In genomic region chr17:28839221-28839620, GRCh38 we compare ENCODE assay signal across 2 cellular contexts.
TF ChIP-seq lines count a peak whose summit lies in the region.

No MANE protein-coding gene starts in this region.

TF ChIP-seq in WTC11, 78 proteins besides CTCF, POLR2A, EP300 and RAD21:
- TF ChIP-seq TEAD4 (CRISPR knock-in tag; IDR thresholded peaks at IDR 0.05) (no peak), ATF6 (CRISPR knock-in tag; IDR thresholded peaks at IDR 0.05) (no peak), ESRRA (CRISPR knock-in tag; IDR thresholded peaks at IDR 0.05; ENCODE audit: borderline replicate concordance) (no peak), NFATC4 (CRISPR knock-in tag; IDR thresholded peaks at IDR 0.05) (no peak), ZNF121 (CRISPR knock-in tag; IDR thresholded peaks at IDR 0.05) (no peak), SMAD3 (CRISPR knock-in tag; IDR thresholded peaks at IDR 0.05; ENCODE audit: borderline replicate concordance) (no peak), CREB1 (CRISPR knock-in tag; IDR thresholded peaks at IDR 0.05) (no peak), CDX4 (CRISPR knock-in tag; IDR thresholded peaks at IDR 0.05; ENCODE audit: borderline replicate concordance) (no peak), ETV6 (CRISPR knock-in tag; IDR thresholded peaks at IDR 0.05) (no peak), CBFB (CRISPR knock-in tag; IDR thresholded peaks at IDR 0.05; ENCODE audit: low read depth) (no peak), ZBTB43 (CRISPR knock-in tag; IDR thresholded peaks at IDR 0.05) (no peak), FOXP1 (CRISPR knock-in tag; IDR thresholded peaks at IDR 0.05; ENCODE audit: borderline replicate concordance) (no peak), NFYB (CRISPR knock-in tag; conservative IDR thresholded peaks at IDR 0.05; ENCODE audit: low read depth) (no peak), ZSCAN18 (CRISPR knock-in tag; IDR thresholded peaks at IDR 0.05) (no peak), RORB (CRISPR knock-in tag; IDR thresholded peaks at IDR 0.05) (no peak)

TF ChIP-seq in endothelial cell of umbilical vein, 7 proteins besides CTCF, POLR2A, EP300 and RAD21:
- no peak for TF ChIP-seq FOS (IDR thresholded peaks at IDR 0.05; ENCODE audit: borderline replicate concordance, insufficient read depth, low read length)
- TF ChIP-seq MAX (IDR thresholded peaks at IDR 0.05; ENCODE audit: insufficient read depth, insufficient read length) = no peak
- no peak for TF ChIP-seq JUN (IDR thresholded peaks at IDR 0.05; ENCODE audit: borderline replicate concordance, insufficient read depth, insufficient read length, low read depth)
- TF ChIP-seq MYC (IDR thresholded peaks at IDR 0.05; ENCODE audit: low read depth, low read length) = no peak
- no peak for TF ChIP-seq GATA2 (IDR thresholded peaks at IDR 0.05; ENCODE audit: insufficient read depth, insufficient read length, low read depth, low read length)
TF ChIP-seq in endothelial cell of umbilical vein: peak in this region for 0.
